Comparison of ENCODE assay signal across 29 cellular contexts in the genomic region with DNA sequence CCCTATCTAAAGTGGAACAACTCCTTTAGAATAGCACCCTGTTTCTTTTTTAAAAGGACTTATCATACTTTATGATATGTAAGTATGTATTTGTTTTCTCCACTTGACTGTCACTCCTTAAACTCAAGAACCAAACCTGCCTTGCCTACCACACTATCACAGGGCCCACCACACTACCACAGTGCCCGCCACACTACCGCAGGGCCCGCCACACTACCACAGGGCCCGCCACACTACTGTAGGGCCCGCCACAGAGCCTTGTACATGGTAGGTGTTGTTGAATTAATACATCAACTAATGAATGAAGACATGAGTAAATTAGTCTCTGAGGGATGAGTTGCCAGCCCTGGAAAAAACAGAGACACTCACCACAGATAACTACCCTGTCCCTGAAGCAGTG.
"Had no signal": no experiment of that assay in that cellular context is flagged by ENCODE, and none has a peak within 500 bp of the region (broad histone marks: within the 10 kb centered on the region; RNA-seq: fewer than 3 reads in every experiment).

No MANE protein-coding gene starts in this region.

- H3K9me3 Mint-ChIP-seq: natural killer cell treated with Interleukin-12 subunit alpha and Interleukin-12 subunit beta and Interleukin-15 and Interleukin-18, amount 100 ng/mL, for 72 hours had no signal

- ATAC-seq: esophagus mucosa; gastrocnemius medialis; left lobe of liver; mucosa of descending colon; natural killer cell treated with Interleukin-12 subunit alpha and Interleukin-12 subunit beta and Interleukin-15 and Interleukin-18, amount 100 ng/mL, for 72 hours; pancreas; right lobe of liver had no signal

- H3K4me3 Mint-ChIP-seq: mesothelial cell of epicardium; naive B cell; natural killer cell treated with Interleukin-12 subunit alpha and Interleukin-12 subunit beta and Interleukin-15 and Interleukin-18, amount 100 ng/mL, for 72 hours; neural crest cell had no signal

- H3K27ac ChIP-seq: epithelial cell of prostate, gastrocnemius medialis, pancreas, right lobe of liver, stomach, thoracic aorta, tibial nerve, upper lobe of left lung had no signal

- H3K9me3 ChIP-seq: gastrocnemius medialis, mucosa of descending colon, neutrophil, pancreas, right lobe of liver, stomach, thoracic aorta, tibial nerve, upper lobe of left lung had no signal

- H3K4me3 ChIP-seq: gastrocnemius medialis, lung, mucosa of descending colon, pancreas, right lobe of liver, stomach, thoracic aorta, tibial nerve, upper lobe of left lung had no signal

- H3K4me1 Mint-ChIP-seq: mesothelial cell of epicardium, naive B cell, neural crest cell had no signal

- H3K27me3 Mint-ChIP-seq: naive B cell; natural killer cell treated with Interleukin-12 subunit alpha and Interleukin-12 subunit beta and Interleukin-15 and Interleukin-18, amount 100 ng/mL, for 72 hours; progenitor cell of endocrine pancreas had no signal

- H3K27ac Mint-ChIP-seq: mesothelial cell of epicardium, progenitor cell of endocrine pancreas had no signal

- H3K27me3 ChIP-seq: gastrocnemius medialis, neutrophil, pancreas, right lobe of liver, stomach, tibial nerve, upper lobe of left lung had no signal

- DNase-seq: cerebellar nuclear complex; dermis blood vessel endothelial cell; foreskin fibroblast; gastrocnemius medialis; head of caudate nucleus; kidney; mesenchymal stem cell; mucosa of descending colon; naive B cell; pancreas; right lobe of liver; small intestine; stimulated activated CD4-positive, alpha-beta T cell treated with anti-CD3 and anti-CD28 coated beads, Interleukin-15, amount 100 ng/mL, for 24 hours; stimulated activated CD4-positive, alpha-beta T cell treated with anti-CD3 and anti-CD28 coated beads, Interleukin-4, amount 100 ng/mL, for 1 hour; stimulated activated CD8-positive, alpha-beta memory T cell treated with anti-CD3 and anti-CD28 coated beads, Interleukin-4, amount 100 ng/mL, for 48 hours; stimulated activated naive CD4-positive, alpha-beta T cell treated with Interleukin-2 at 50 U/mL for 16 hours; stomach had no signal
